ENCODE assay signal across 20 cellular contexts in genomic region chr3:109369510-109369909, GRCh38. TPM values are rescaled to one million over a fixed set of nuclear protein-coding genes. Genes with fewer than 3 reads are reported as not detected.
DNase-seq lines count a peak whose midpoint lies in the region; ATAC-seq and TF ChIP-seq lines count a peak whose summit lies in the region.
"Had no signal": no experiment of that assay in that cellular context is flagged by ENCODE, and none has a peak within 500 bp of the region (broad histone marks: within the 10 kb centered on the region; RNA-seq: fewer than 3 reads in every experiment).

No MANE protein-coding gene starts in this region.

- H3K4me1 Mint-ChIP-seq in endothelial cell (ENCODE audit: unreplicated experiment), result no peaks in the 10 kb centered on the region
- no peaks in the 10 kb centered on the region for H3K4me1 Mint-ChIP-seq in nephron
- H3K4me1 Mint-ChIP-seq: naive thymus-derived CD4-positive, alpha-beta T cell; stimulated activated naive B cell treated with anti-CD40 and anti-IgM and Interleukin-4, amounts not matched to agents 10 μg/mL and 1 μg/mL and 100 μg/mL, for 72 hours had no signal

- H3K27me3 Mint-ChIP-seq in endothelial cell (ENCODE audit: unreplicated experiment) (no peaks in the 10 kb centered on the region), nephron (ENCODE audit: low read depth) (no peaks in the 10 kb centered on the region)
- H3K27me3 Mint-ChIP-seq: CD4-positive, alpha-beta T cell; naive thymus-derived CD4-positive, alpha-beta T cell; stimulated activated naive B cell treated with anti-CD40 and anti-IgM and Interleukin-4, amounts not matched to agents 10 μg/mL and 1 μg/mL and 100 μg/mL, for 72 hours had no signal

- H3K27me3 ChIP-seq in NT2/D1 (ENCODE audit: insufficient read depth, insufficient read length), result no peaks in the 10 kb centered on the region
- H3K27me3 ChIP-seq: dorsolateral prefrontal cortex had no signal

- no peaks in the 10 kb centered on the region for H3K36me3 ChIP-seq in NT2/D1 (ENCODE audit: insufficient read depth, insufficient read length, low read length)

- H3K27ac Mint-ChIP-seq in endothelial cell (ENCODE audit: unreplicated experiment), result no peak overlapping the region
- no peak overlapping the region for H3K27ac Mint-ChIP-seq in nephron
- H3K27ac Mint-ChIP-seq: activated T-cell treated with anti-CD3 and anti-CD28 coated beads, Interleukin-2, amount 50 U/mL, for 72 hours; CD4-positive, alpha-beta T cell; naive thymus-derived CD4-positive, alpha-beta T cell; stimulated activated naive B cell treated with anti-CD40 and anti-IgM and Interleukin-4, amounts not matched to agents 10 μg/mL and 1 μg/mL and 100 μg/mL, for 72 hours had no signal

- H3K9me3 ChIP-seq in NT2/D1 (ENCODE audit: insufficient read depth, low read length), result no peaks in the 10 kb centered on the region

- no peak overlapping the region for H3K4me3 ChIP-seq in NT2/D1 (ENCODE audit: insufficient read length, low read depth)
- H3K4me3 ChIP-seq: dorsolateral prefrontal cortex had no signal

- no peak overlapping the region for H3K4me3 Mint-ChIP-seq in endothelial cell (ENCODE audit: unreplicated experiment)
- no peak overlapping the region for H3K4me3 Mint-ChIP-seq in nephron
- H3K4me3 Mint-ChIP-seq: activated T-cell treated with anti-CD3 and anti-CD28 coated beads, Interleukin-2, amount 50 U/mL, for 72 hours; CD4-positive, alpha-beta T cell; naive thymus-derived CD4-positive, alpha-beta T cell; stimulated activated naive B cell treated with anti-CD40 and anti-IgM and Interleukin-4, amounts not matched to agents 10 μg/mL and 1 μg/mL and 100 μg/mL, for 72 hours had no signal

- H3K4me1 ChIP-seq in NT2/D1 (ENCODE audit: insufficient read depth, insufficient read length), result no peaks in the 10 kb centered on the region

- H3K9me3 Mint-ChIP-seq in endothelial cell (ENCODE audit: unreplicated experiment) (no peaks in the 10 kb centered on the region), nephron (no peaks in the 10 kb centered on the region)
- H3K9me3 Mint-ChIP-seq: activated T-cell treated with anti-CD3 and anti-CD28 coated beads, Interleukin-2, amount 50 U/mL, for 72 hours; CD4-positive, alpha-beta T cell; naive thymus-derived CD4-positive, alpha-beta T cell; stimulated activated naive B cell treated with anti-CD40 and anti-IgM and Interleukin-4, amounts not matched to agents 10 μg/mL and 1 μg/mL and 100 μg/mL, for 72 hours had no signal

- TF ChIP-seq CTCF in endothelial cell (IDR thresholded peaks at IDR 0.05; ENCODE audit: unreplicated experiment) (peak; percentile 20), nephron (IDR thresholded peaks at IDR 0.05; ENCODE audit: unreplicated experiment in 3 of 3) (peak in 2 of 3 experiments; percentile 10 to 25)

- H3K36me3 Mint-ChIP-seq in endothelial cell (ENCODE audit: low read depth, unreplicated experiment), result no peaks in the 10 kb centered on the region
- H3K36me3 Mint-ChIP-seq in nephron (ENCODE audit: low read depth), result no peaks in the 10 kb centered on the region
- H3K36me3 Mint-ChIP-seq: naive thymus-derived CD4-positive, alpha-beta T cell; stimulated activated naive B cell treated with anti-CD40 and anti-IgM and Interleukin-4, amounts not matched to agents 10 μg/mL and 1 μg/mL and 100 μg/mL, for 72 hours had no signal

- DNase-seq in ELR (ENCODE audit: low read depth) (peak; percentile 53), NT2/D1 (ENCODE audit: low read depth, low spot score) (peak; percentile 30), endothelial cell (ENCODE audit: low spot score) (peak; percentile 26), superior temporal gyrus (ENCODE audit: extremely low spot score) (no peak), NCI-H2171 (lab: John Stamatoyannopoulos, UW) (no peak)
- DNase-seq: activated CD4-positive, alpha-beta T cell treated with anti-CD3 and anti-CD28 coated beads for 1 hour; activated T-cell treated with anti-CD3 and anti-CD28 coated beads, Interleukin-2, amount 50 U/mL, for 72 hours; CD4-positive, alpha-beta T cell; dorsolateral prefrontal cortex; foreskin fibroblast; IMR-90; left cardiac atrium; naive thymus-derived CD4-positive, alpha-beta T cell; NCI-H1417 treated with DMSO at 0.1 percent for 48 hours; NCI-H526 treated with DMSO at 0.1 percent for 48 hours; stimulated activated CD4-positive, alpha-beta T cell treated with anti-CD3 and anti-CD28 coated beads, Interleukin-4, amount 100 ng/mL, for 24 hours; stimulated activated naive B cell treated with anti-CD40 and anti-IgM and Interleukin-4, amounts not matched to agents 10 μg/mL and 1 μg/mL and 100 μg/mL, for 72 hours had no signal

- H3K9ac ChIP-seq in NT2/D1 (ENCODE audit: insufficient read length, low read depth), result no peak overlapping the region

- ATAC-seq in HG03521 (IDR thresholded peaks at IDR 0.05; ENCODE audit: unreplicated experiment), result no peak
- ATAC-seq: activated T-cell treated with anti-CD3 and anti-CD28 coated beads, Interleukin-2, amount 50 U/mL, for 72 hours; left cardiac atrium; naive thymus-derived CD4-positive, alpha-beta T cell; stimulated activated naive B cell treated with anti-CD40 and anti-IgM and Interleukin-4, amounts not matched to agents 10 μg/mL and 1 μg/mL and 100 μg/mL, for 72 hours had no signal

RNA-seq across cellular contexts. Expression of gene DPPA4, which starts 32.2 kb away (rescaled TPM):
- total RNA-seq in endothelial cell (ENCODE audit: unreplicated experiment), result 80.5 TPM
- total RNA-seq: IMR-90, left cardiac atrium, renal cortical epithelial cell had no signal

RNA-seq across cellular contexts. Expression of gene DPPA2, which starts 53.2 kb away (rescaled TPM):
- total RNA-seq in endothelial cell (ENCODE audit: unreplicated experiment), result 0.64 TPM
- total RNA-seq: activated T-cell treated with anti-CD3 and anti-CD28 coated beads, Interleukin-2, amount 50 U/mL, for 72 hours; CD4-positive, alpha-beta T cell; dorsolateral prefrontal cortex; IMR-90; left cardiac atrium; naive thymus-derived CD4-positive, alpha-beta T cell had no signal

Comparison
In these comparisons a context has a peak if more than half of its experiments do, and no peak if none do; other contexts are left out.
1. DNase-seq: peak in ELR (single experiment), NT2/D1 (single experiment) and endothelial cell (single experiment); none in superior temporal gyrus (single experiment) and NCI-H2171 (single experiment).